Comparison of ENCODE assay signal across 8 cellular contexts in genomic region chr16:2429037-2429770, GRCh38. TPM values are rescaled to one million over a fixed set of nuclear protein-coding genes. Genes with fewer than 3 reads are reported as not detected.
DNase-seq lines count a peak whose midpoint lies in the region; ATAC-seq and TF ChIP-seq lines count a peak whose summit lies in the region.

Gene CCNF, plus strand, starts transcription at chr16:2429447. Its CDS starts 35 bp downstream, at chr16:2429482.

- H3K9ac ChIP-seq in HUES48 (ENCODE audit: low read depth, low read length) (peak within 1 kb of the TSS; percentile 69), NT2/D1 (ENCODE audit: insufficient read length, low read depth) (peak within 1 kb of the TSS; percentile 97)

- TF ChIP-seq CTCF in Calu3 (IDR thresholded peaks at IDR 0.05; ENCODE audit: unreplicated experiment) (no peak), endothelial cell (IDR thresholded peaks at IDR 0.05; ENCODE audit: unreplicated experiment) (no peak), mesothelial cell of epicardium (IDR thresholded peaks at IDR 0.05; ENCODE audit: unreplicated experiment) (no peak)

- no TSS peak for BruUV-seq in Calu3 (replicated peaks; lab: Mats Ljungman, UMichigan)

- peak within 1 kb of the TSS; percentile 68 for H3K27ac ChIP-seq in HUES48 (ENCODE audit: low read depth, low read length)

- H3K27me3 ChIP-seq in HUES48 (ENCODE audit: control insufficient read depth, insufficient read depth, low read length) (no peaks in the 10 kb centered on the region), NT2/D1 (ENCODE audit: insufficient read depth, insufficient read length) (no peaks in the 10 kb centered on the region)

- H3K4me3 Mint-ChIP-seq in Calu3 (ENCODE audit: low read depth, unreplicated experiment): peak within 1 kb of the TSS; percentile 79
- H3K4me3 Mint-ChIP-seq in endothelial cell (ENCODE audit: unreplicated experiment): peak within 1 kb of the TSS; percentile 91
- peak within 1 kb of the TSS; percentile 80 for H3K4me3 Mint-ChIP-seq in mesothelial cell of epicardium

- H3K36me3 Mint-ChIP-seq in Calu3 (ENCODE audit: insufficient read depth, unreplicated experiment) (peaks cover 47% of the 10 kb centered on the region), endothelial cell (ENCODE audit: low read depth, unreplicated experiment) (peaks cover 8% of the 10 kb centered on the region), mesothelial cell of epicardium (peaks cover 8% of the 10 kb centered on the region)

- ATAC-seq in GM21390 (IDR thresholded peaks at IDR 0.05; ENCODE audit: unreplicated experiment): peak; percentile 81

- peaks cover 36% of the 10 kb centered on the region for H3K36me3 ChIP-seq in HUES48 (ENCODE audit: control insufficient read depth, insufficient read depth, low read length)
- H3K36me3 ChIP-seq in NT2/D1 (ENCODE audit: insufficient read depth, insufficient read length, low read length): peaks cover 34% of the 10 kb centered on the region

- DNase-seq in Calu3: peak; percentile 98
- peak; percentile 94 for DNase-seq in NT2/D1 (ENCODE audit: low read depth, low spot score)
- peak; percentile 98 for DNase-seq in activated CD8-positive, alpha-beta memory T cell treated with anti-CD3 and anti-CD28 coated beads, Interleukin-2, amount 50 U/mL, for 4 hours
- DNase-seq in endothelial cell (ENCODE audit: low spot score): peak; percentile 99
- DNase-seq in mesothelial cell of epicardium (ENCODE audit: low spot score in 2 of 2, unreplicated experiment in 2 of 2): peak; percentile 96 to 99
- DNase-seq in stimulated activated CD8-positive, alpha-beta memory T cell treated with anti-CD3 and anti-CD28 coated beads, Interleukin-15, amount 100 ng/mL, for 4 hours (ENCODE audit: low read depth in 2 of 2): peak; percentile 93 to 97

- H3K27me3 Mint-ChIP-seq in Calu3 (ENCODE audit: unreplicated experiment) (no peaks in the 10 kb centered on the region), endothelial cell (ENCODE audit: unreplicated experiment) (peaks cover 13% of the 10 kb centered on the region), mesothelial cell of epicardium (ENCODE audit: low read depth) (no peaks in the 10 kb centered on the region)

- H3K27ac Mint-ChIP-seq in Calu3 (ENCODE audit: unreplicated experiment) (peak within 1 kb of the TSS; percentile 78), endothelial cell (ENCODE audit: unreplicated experiment) (peak within 1 kb of the TSS; percentile 72), mesothelial cell of epicardium (peak within 1 kb of the TSS; percentile 54)

- peaks cover 33% of the 10 kb centered on the region for H3K4me1 Mint-ChIP-seq in Calu3 (ENCODE audit: low read depth, unreplicated experiment)
- peaks cover 14% of the 10 kb centered on the region for H3K4me1 Mint-ChIP-seq in endothelial cell (ENCODE audit: unreplicated experiment)
- peaks cover 25% of the 10 kb centered on the region for H3K4me1 Mint-ChIP-seq in mesothelial cell of epicardium

- no peaks in the 10 kb centered on the region for H3K9me3 ChIP-seq in HUES48 (ENCODE audit: control insufficient read depth, insufficient read depth, low read length)
- no peaks in the 10 kb centered on the region for H3K9me3 ChIP-seq in NT2/D1 (ENCODE audit: insufficient read depth, low read length)

- H3K9me3 Mint-ChIP-seq in Calu3 (ENCODE audit: low read depth, unreplicated experiment) (no peaks in the 10 kb centered on the region), endothelial cell (ENCODE audit: unreplicated experiment) (no peaks in the 10 kb centered on the region), mesothelial cell of epicardium (no peaks in the 10 kb centered on the region)

- intact Hi-C loops in Calu3 (cut with micrococcal nuclease; ENCODE audit: unreplicated experiment): no loop called here

- H3K4me3 ChIP-seq in HUES48 (ENCODE audit: low read depth, low read length) (peak within 1 kb of the TSS; percentile 92), NT2/D1 (ENCODE audit: insufficient read length, low read depth) (peak within 1 kb of the TSS; percentile 90)

- CTCF ChIA-PET in Calu3 (lab: Charles Lee): interaction anchor here (2.0 kb wide), 1 partner anchor 73 kb away, joined by 12 read pairs; no protein-coding TSS in a partner anchor

- H3K4me1 ChIP-seq in HUES48 (ENCODE audit: control insufficient read depth, insufficient read depth, low read length): peaks cover 5% of the 10 kb centered on the region; the same call in 1 of the 2 replicates
- H3K4me1 ChIP-seq in NT2/D1 (ENCODE audit: insufficient read depth, insufficient read length): peaks cover 18% of the 10 kb centered on the region

RNA-seq across cellular contexts. Expression of gene CCNF, which starts in this region (rescaled TPM):
- total RNA-seq in Calu3 (2022): 47.9 and 54.5 TPM in 2 replicates
- 30.2 TPM for total RNA-seq in endothelial cell (ENCODE audit: unreplicated experiment)
- total RNA-seq in mesothelial cell of epicardium: 15.2 to 17.4 TPM (median 16.7 TPM) in 3 replicates

Comparison
In these comparisons a context has a peak if more than half of its experiments do, and no peak if none do; other contexts are left out.
1. Peak in every context shown above with its lines: DNase-seq, ATAC-seq, H3K4me3 ChIP-seq and H3K27ac ChIP-seq.